ENCODE assay signal across 9 cellular contexts in the genomic region with DNA sequence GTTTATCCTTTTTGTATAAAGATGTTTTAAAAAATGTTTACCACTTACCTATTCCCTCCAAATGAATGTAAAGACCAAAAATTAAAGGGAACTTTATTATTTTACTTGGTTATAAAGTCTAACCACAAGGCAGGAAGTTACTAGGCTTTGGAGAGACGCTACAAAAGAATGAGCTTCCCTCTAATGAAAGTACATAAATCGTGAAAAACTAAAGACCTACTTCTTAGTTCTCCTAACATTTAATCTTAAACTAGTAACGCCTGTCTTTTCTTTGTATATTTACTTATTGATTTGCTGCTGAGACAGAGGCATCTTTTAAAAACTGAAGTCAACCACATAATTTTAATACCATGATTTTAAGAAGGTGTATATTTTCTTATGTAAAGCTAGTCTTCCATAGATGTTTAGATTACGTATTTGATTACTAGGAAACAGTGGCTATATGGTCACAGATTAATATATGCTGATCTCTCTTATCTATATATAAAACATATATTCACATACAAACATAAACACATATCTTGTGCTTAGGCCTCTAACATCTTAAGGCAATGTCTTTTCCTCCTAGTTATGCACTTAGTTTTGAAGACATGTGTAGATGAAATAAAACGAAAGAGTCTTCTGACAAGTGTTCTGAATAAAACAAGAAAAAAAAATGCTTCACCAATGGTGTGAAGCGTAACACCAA.
DNase-seq lines count a peak whose midpoint lies in the region; ATAC-seq and TF ChIP-seq lines count a peak whose summit lies in the region.
"Had no signal": no experiment of that assay in that cellular context is flagged by ENCODE, and none has a peak within 500 bp of the region (broad histone marks: within the 10 kb centered on the region; RNA-seq: fewer than 3 reads in every experiment).

No MANE protein-coding gene starts in this region.

- H3K36me3 ChIP-seq in SJCRH30 (no peaks in the 10 kb centered on the region), fibroblast of lung (ENCODE audit: control insufficient read depth, insufficient read depth, low read length) (no peaks in the 10 kb centered on the region)

- H2AFZ ChIP-seq in fibroblast of lung (ENCODE audit: low read length), result peak overlapping the region; percentile 41

- H3K4me1 ChIP-seq in SJCRH30 (no peaks in the 10 kb centered on the region; the same call in 1 of the 2 replicates), fibroblast of lung (ENCODE audit: control insufficient read depth, extremely low read depth, insufficient read depth, low read length) (no peaks in the 10 kb centered on the region)

- H3K27me3 Mint-ChIP-seq in CD14-positive monocyte (ENCODE audit: low read depth in 3 of 3) (peaks cover 0 to 2% (median 0%) of the 10 kb centered on the region in 3 donors), progenitor cell of endocrine pancreas (no peaks in the 10 kb centered on the region)

- peaks cover 0 to 4% (median 0%) of the 10 kb centered on the region in 7 donors for H3K9me3 Mint-ChIP-seq in CD14-positive monocyte
- peaks cover 28% of the 10 kb centered on the region for H3K9me3 Mint-ChIP-seq in progenitor cell of endocrine pancreas (ENCODE audit: low read depth)

- no peaks in the 10 kb centered on the region for H3K9me3 ChIP-seq in SJCRH30 (replicated peaks)
- no peaks in the 10 kb centered on the region for H3K9me3 ChIP-seq in fibroblast of lung (ENCODE audit: control insufficient read depth, insufficient read depth, low read depth, low read length)

- no peaks in the 10 kb centered on the region for H4K20me1 ChIP-seq in fibroblast of lung (ENCODE audit: control insufficient read depth, extremely low read depth, insufficient read depth, low read length)

- H3K4me3 ChIP-seq in SJCRH30 (peak overlapping the region; percentile 67), fibroblast of lung (replicated peaks in 1 of 4; ENCODE audit: control extremely low read depth in 1 of 4, insufficient read depth in 1 of 4, low read depth in 3 of 4, low read length in 4 of 4) (peak overlapping the region; percentile 49 to 84 (median 61))

- H3K4me1 Mint-ChIP-seq in CD14-positive monocyte (peaks cover 41% of the 10 kb centered on the region), progenitor cell of endocrine pancreas (ENCODE audit: low read depth) (peaks cover 45% of the 10 kb centered on the region)

- TF ChIP-seq CTCF in CD14-positive monocyte (IDR thresholded peaks at IDR 0.05) (no peak), fibroblast of lung (conservative IDR thresholded peaks at IDR 0.05 in 1 of 2, IDR thresholded peaks at IDR 0.05 in 1 of 2; ENCODE audit: low read depth in 1 of 2, low read length in 2 of 2) (no peak), progenitor cell of endocrine pancreas (IDR thresholded peaks at IDR 0.05; ENCODE audit: unreplicated experiment) (no peak)

- DNase-seq in CD14-positive monocyte (ENCODE audit: low spot score), result no peak
- peak in 1 of 2 experiments; percentile 49 for DNase-seq in SJCRH30
- peak; percentile 36 to 50 for DNase-seq in fibroblast of lung (ENCODE audit: low read depth in 2 of 2)
- no peak for DNase-seq in progenitor cell of endocrine pancreas (ENCODE audit: low spot score, unreplicated experiment)
- DNase-seq in NCI-H1694 treated with DMSO at 0.1 percent for 48 hours (lab: John Stamatoyannopoulos, UW), result no peak
- no peak for DNase-seq in NCI-H187 (lab: John Stamatoyannopoulos, UW)
- DNase-seq: stimulated activated CD4-positive, alpha-beta T cell treated with anti-CD3 and anti-CD28 coated beads, Interleukin-2, amount 100 ng/mL, for 48 hours had no signal

- H3K4me3 Mint-ChIP-seq in CD14-positive monocyte (peak overlapping the region in 1 of 2 donors; percentile 56), progenitor cell of endocrine pancreas (ENCODE audit: low read depth) (peak overlapping the region; percentile 61)

- intact Hi-C loops in CD14-positive monocyte (cut with micrococcal nuclease), result no loop called here

- ATAC-seq in HG03521 (IDR thresholded peaks at IDR 0.05; ENCODE audit: unreplicated experiment), result no peak
- no peak for ATAC-seq in GM21423 (IDR thresholded peaks at IDR 0.05; ENCODE audit: unreplicated experiment)

- H3K36me3 Mint-ChIP-seq in CD14-positive monocyte (no peaks in the 10 kb centered on the region), progenitor cell of endocrine pancreas (ENCODE audit: insufficient read depth) (peaks cover 18% of the 10 kb centered on the region)

- peak overlapping the region; percentile 95 for H3K4me2 ChIP-seq in fibroblast of lung (ENCODE audit: extremely low read depth, insufficient read depth, low read length)

- H3K9ac ChIP-seq in fibroblast of lung (ENCODE audit: insufficient read depth, low read length), result no peak overlapping the region

- H3K27ac ChIP-seq in SJCRH30 (peak overlapping the region; percentile 93), fibroblast of lung (ENCODE audit: insufficient read depth, low read length) (peak overlapping the region; percentile 73)

- H3K27ac Mint-ChIP-seq in CD14-positive monocyte (peak overlapping the region in 5 of 7 donors; percentile 27 to 71 (median 63)), progenitor cell of endocrine pancreas (peak overlapping the region; percentile 92)

- H3K79me2 ChIP-seq in fibroblast of lung (ENCODE audit: control insufficient read depth, insufficient read depth, low read length), result no peaks in the 10 kb centered on the region

- no peaks in the 10 kb centered on the region for H3K27me3 ChIP-seq in SJCRH30
- H3K27me3 ChIP-seq in fibroblast of lung (ENCODE audit: control insufficient read depth, insufficient read depth, low read length), result no peaks in the 10 kb centered on the region

Comparison
In these comparisons a context has a peak if more than half of its experiments do, and no peak if none do; other contexts are left out.
1. DNase-seq: peak in fibroblast of lung (2 of 2); none in CD14-positive monocyte (single experiment), progenitor cell of endocrine pancreas (single experiment), NCI-H1694 treated with DMSO at 0.1 percent for 48 hours (single experiment) and NCI-H187 (0 of 2).